In genomic region chr2:174247474-174248186, GRCh38 we compare ENCODE assay signal across 8 cellular contexts. TPM values are rescaled to one million over a fixed set of nuclear protein-coding genes. Genes with fewer than 3 reads are reported as not detected.
DNase-seq lines count a peak whose midpoint lies in the region; ATAC-seq and TF ChIP-seq lines count a peak whose summit lies in the region.

No MANE protein-coding gene starts in this region.

- H3K36me3 Mint-ChIP-seq in naive thymus-derived CD8-positive, alpha-beta T cell, result peaks cover 0 to 29% (median 1%) of the 10 kb centered on the region in 3 donors

- H3K27me3 Mint-ChIP-seq in naive thymus-derived CD8-positive, alpha-beta T cell, result peaks cover 0 to 5% (median 0%) of the 10 kb centered on the region in 5 donors

- H3K9me2 ChIP-seq in SK-N-SH, result no peaks in the 10 kb centered on the region

- peak overlapping the region; percentile 95 for H3K27ac ChIP-seq in C4-2B
- peak overlapping the region; percentile 63 to 80; a peak in 3 of 4 replicates for H3K27ac ChIP-seq in SK-N-SH (ENCODE audit: low read depth in 2 of 2, low read length in 1 of 2)
- H3K27ac ChIP-seq in esophagus (ENCODE audit: low read depth in 2 of 2, low read length in 1 of 2), result peak overlapping the region; percentile 86

- H3K4me2 ChIP-seq in SK-N-SH, result peak overlapping the region; percentile 86

- H4K20me1 ChIP-seq in SK-N-SH (ENCODE audit: insufficient read depth), result no peaks in the 10 kb centered on the region

- peaks cover 0 to 8% of the 10 kb centered on the region in 2 experiments; a peak in 1 of 4 replicates for H3K4me1 ChIP-seq in SK-N-SH (ENCODE audit: control insufficient read depth in 1 of 2, insufficient read depth in 2 of 2, low read depth in 1 of 2, low read length in 1 of 2)
- H3K4me1 ChIP-seq in esophagus (ENCODE audit: control insufficient read depth in 2 of 2, insufficient read depth in 2 of 2, low read length in 1 of 2), result peaks cover 0 to 3% of the 10 kb centered on the region in 2 donors

- DNase-seq in SK-N-SH (peak; percentile 16), NCI-H2081 treated with DMSO at 0.1 percent for 48 hours (lab: John Stamatoyannopoulos, UW) (no peak), SHP77 (lab: John Stamatoyannopoulos, UW) (no peak)
- DNase-seq in naive thymus-derived CD8-positive, alpha-beta T cell, result peak in 2 of 10 donors; percentile 11 to 17

- POLR2A ChIA-PET in SK-N-SH (lab: Yijun Ruan, JAX), result interaction anchor here (1.2 kb wide), 1 partner anchor 12 kb away, joined by 3 read pairs; no protein-coding TSS in a partner anchor
- POLR2A ChIA-PET in naive thymus-derived CD8-positive, alpha-beta T cell (lab: Charles Lee), result interaction anchor here (0.6 to 1.4 kb wide), 3 partner anchors 148 to 847 kb away, joined by 3 to 5 read pairs (median 4); partner anchors contain the start of gene SCRN3

- H3K27ac Mint-ChIP-seq in naive thymus-derived CD8-positive, alpha-beta T cell, result peak overlapping the region in 8 of 10 donors; percentile 53 to 88 (median 79)

- H3K9me3 ChIP-seq in SK-N-SH, result no peaks in the 10 kb centered on the region
- H3K9me3 ChIP-seq in esophagus (ENCODE audit: control insufficient read depth in 2 of 2, insufficient read depth in 1 of 2, low read depth in 1 of 2, low read length in 1 of 2), result no peaks in the 10 kb centered on the region

- H3K36me3 ChIP-seq in SK-N-SH (replicated peaks in 1 of 2; ENCODE audit: control insufficient read depth in 1 of 2, insufficient read depth in 2 of 2, low read length in 1 of 2) (peaks cover 16 to 24% of the 10 kb centered on the region in 2 experiments), esophagus (ENCODE audit: control insufficient read depth in 2 of 2, insufficient read depth in 2 of 2, low read length in 1 of 2) (no peaks in the 10 kb centered on the region)

- 5% methylated on average over 8 of the region's 14 CpGs for WGBS in SK-N-SH (ENCODE audit: low lambda C conversion rate)
- 16 to 18% methylated on average over 14 of the region's 14 CpGs for WGBS in esophagus, 2 donors

- no peak for TF ChIP-seq RAD21 in SK-N-SH (IDR thresholded peaks at IDR 0.05; ENCODE audit: low read length)

- H2AFZ ChIP-seq in SK-N-SH (ENCODE audit: low read depth), result peak overlapping the region; percentile 53; the same call in 1 of the 2 replicates

- no peak for TF ChIP-seq EP300 in SK-N-SH (IDR thresholded peaks at IDR 0.05; ENCODE audit: borderline replicate concordance in 1 of 2, low read depth in 1 of 2, low read length in 1 of 2)

- ATAC-seq in GM19043 (IDR thresholded peaks at IDR 0.05; ENCODE audit: low read depth, unreplicated experiment), result peak; percentile 5
- peak; percentile 10 for ATAC-seq in HG03196 (IDR thresholded peaks at IDR 0.05; ENCODE audit: unreplicated experiment)
- ATAC-seq in naive thymus-derived CD8-positive, alpha-beta T cell, result no peak

- H3K27me3 ChIP-seq in SK-N-SH (ENCODE audit: insufficient read depth) (no peaks in the 10 kb centered on the region), esophagus (ENCODE audit: control insufficient read depth in 1 of 2, insufficient read depth in 2 of 2, low read length in 2 of 2) (no peaks in the 10 kb centered on the region)

- TF ChIP-seq CTCF in C4-2B (conservative IDR thresholded peaks at IDR 0.05), result no peak
- no peak for TF ChIP-seq CTCF in SK-N-SH (IDR thresholded peaks at IDR 0.05)

- H3K79me2 ChIP-seq in SK-N-SH (ENCODE audit: insufficient read depth), result peaks cover 55% of the 10 kb centered on the region

- no peaks in the 10 kb centered on the region for H3F3A ChIP-seq in SK-N-SH (replicated peaks; ENCODE audit: insufficient read depth)

- peak overlapping the region; percentile 78 for H3K9ac ChIP-seq in SK-N-SH

- H3K9me3 Mint-ChIP-seq in naive thymus-derived CD8-positive, alpha-beta T cell, result no peaks in the 10 kb centered on the region

- H3K4me3 Mint-ChIP-seq in naive thymus-derived CD8-positive, alpha-beta T cell, result peak overlapping the region; percentile 79 to 90 (median 88)

- H3K4me1 Mint-ChIP-seq in naive thymus-derived CD8-positive, alpha-beta T cell, result peaks cover 8 to 36% (median 27%) of the 10 kb centered on the region in 4 donors

- CTCF ChIA-PET in SK-N-SH (lab: Yijun Ruan, JAX), result interaction anchor here (1.0 to 1.6 kb wide), 2 partner anchors 12 to 69 kb away, joined by 3 read pairs; no protein-coding TSS in a partner anchor

- H3K4me3 ChIP-seq in SK-N-SH (ENCODE audit: low read depth in 2 of 2, low read length in 1 of 2) (peak overlapping the region; percentile 81 to 82), esophagus (ENCODE audit: low read depth in 1 of 2, low read length in 2 of 2) (peak overlapping the region; percentile 83 to 97)

TF ChIP-seq in SK-N-SH, 30 proteins besides CTCF, POLR2A, EP300 and RAD21:
- TF ChIP-seq YY1 (IDR thresholded peaks at IDR 0.05; ENCODE audit: low read depth), result no peak
- no peak for TF ChIP-seq USF2 (IDR thresholded peaks at IDR 0.05; ENCODE audit: borderline replicate concordance, low read depth, low read length)
- no peak for TF ChIP-seq RCOR1 (IDR thresholded peaks at IDR 0.05; ENCODE audit: low read length)
- TF ChIP-seq NRF1 (IDR thresholded peaks at IDR 0.05; ENCODE audit: low read depth, low read length), result no peak
- TF ChIP-seq EZH2phosphoT487 (IDR thresholded peaks at IDR 0.05; ENCODE audit: borderline replicate concordance, low read depth), result no peak
- TF ChIP-seq USF1 (IDR thresholded peaks at IDR 0.05; ENCODE audit: borderline replicate concordance, low read depth), result no peak
- no peak for TF ChIP-seq FOSL2 (IDR thresholded peaks at IDR 0.05; ENCODE audit: borderline replicate concordance, low read depth)

RNA-seq across cellular contexts. Expression of gene OLA1, which starts 0.7 kb away (rescaled TPM):
- polyA plus RNA-seq in SK-N-SH (2012; rRNA removed) (46.9 and 63.0 TPM in 2 replicates), esophagus (10 to 100 TPM; 40.2 to 77.1 TPM)
- polyA plus RNA-seq in SK-N-SH (2012; cell fraction: cytosol; rRNA removed), result 84.3 and 112 TPM in 2 replicates
- polyA plus RNA-seq in SK-N-SH (2012; cell fraction: nucleus; rRNA removed), result 9.7 and 27.0 TPM in 2 replicates
- total RNA-seq in naive thymus-derived CD8-positive, alpha-beta T cell, result 10 to 100 TPM; 39.6 to 42.1 TPM
- polyA plus RNA-seq in naive thymus-derived CD8-positive, alpha-beta T cell, result 10 to 100 TPM; 62.3 to 79.9 (median 77.4) TPM

Comparison
In these comparisons a context has a peak if more than half of its experiments do, and no peak if none do; other contexts are left out.
1. ATAC-seq: peak in GM19043 (single experiment) and HG03196 (single experiment); none in naive thymus-derived CD8-positive, alpha-beta T cell (0 of 2).
2. Peak in every context shown above with its lines, with median percentiles within 50 percentile points of each other: H3K27ac ChIP-seq.